In the genomic region with DNA sequence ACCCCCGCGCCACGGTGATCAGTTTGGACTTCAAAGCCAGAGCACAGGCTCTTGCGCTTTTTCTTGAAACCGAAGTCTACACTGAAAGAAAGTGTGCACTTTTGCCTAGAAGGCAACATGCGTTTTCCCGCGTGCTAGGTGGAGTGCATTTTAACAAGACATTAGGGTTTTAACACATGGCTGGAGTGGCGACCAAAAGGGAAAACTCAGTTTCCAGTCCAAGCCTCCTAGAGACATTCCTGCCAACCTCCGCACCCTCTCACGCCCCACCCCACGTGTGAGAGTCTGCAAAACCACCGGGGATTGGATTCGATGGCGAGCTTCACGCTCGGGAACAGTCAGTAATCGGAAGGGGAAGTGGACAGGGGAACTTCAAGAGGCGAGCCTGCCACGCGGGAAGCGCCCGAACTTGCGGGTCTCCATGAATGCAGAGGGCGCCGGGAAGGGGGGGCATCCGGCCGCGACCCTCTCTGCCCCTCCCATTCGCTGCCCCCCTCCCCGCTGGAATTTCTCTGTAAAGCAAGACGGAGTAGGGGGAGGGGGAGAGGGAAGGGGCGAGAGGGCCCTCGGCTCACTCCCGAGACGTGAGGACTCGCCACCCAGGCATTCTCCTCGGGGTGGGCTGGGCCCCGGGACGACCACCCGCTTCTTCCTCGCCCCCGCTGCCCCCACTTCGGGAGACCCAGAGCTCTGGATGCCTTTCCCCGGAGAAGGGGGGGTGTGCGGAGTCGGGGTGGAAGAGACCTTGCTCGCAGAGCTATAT, we compare ENCODE assay signal across 8 cellular contexts. TPM values are rescaled to one million over a fixed set of nuclear protein-coding genes. Genes with fewer than 3 reads are reported as not detected.
A peak's percentile ranks its signal among the peaks of the same experiment; 100 is the strongest.
DNase-seq lines count a peak whose midpoint lies in the region; ATAC-seq and TF ChIP-seq lines count a peak whose summit lies in the region.

No MANE protein-coding gene starts in this region.

- ATAC-seq in HG03135 (IDR thresholded peaks at IDR 0.05; ENCODE audit: unreplicated experiment): no peak
- ATAC-seq in GM21423 (IDR thresholded peaks at IDR 0.05; ENCODE audit: unreplicated experiment): no peak

- no peak overlapping the region for H3K27ac Mint-ChIP-seq in MCF 10A (ENCODE audit: low read depth, unreplicated experiment)

- H3K36me3 Mint-ChIP-seq in MCF 10A (ENCODE audit: insufficient read depth, unreplicated experiment): peaks cover 18% of the 10 kb centered on the region

- intact Hi-C loops in MCF 10A (cut with micrococcal nuclease): no loop called here

- H3K27me3 ChIP-seq in SJCRH30 (no peaks in the 10 kb centered on the region), layer of hippocampus (ENCODE audit: control insufficient read depth, insufficient read depth, low read length) (peaks cover 30% of the 10 kb centered on the region)

- H3K4me3 Mint-ChIP-seq in MCF 10A (ENCODE audit: unreplicated experiment): peak overlapping the region; percentile 79

- H3K4me1 Mint-ChIP-seq in MCF 10A (ENCODE audit: insufficient read depth, unreplicated experiment): peaks cover 12% of the 10 kb centered on the region

- TF ChIP-seq CTCF in GM12875 (IDR thresholded peaks at IDR 0.05; ENCODE audit: borderline replicate concordance, insufficient read depth, low read depth, low read length) (no peak), MCF 10A (IDR thresholded peaks at IDR 0.05; ENCODE audit: unreplicated experiment) (no peak)

- H3K27ac ChIP-seq in SJCRH30: peak overlapping the region; percentile 79
- H3K27ac ChIP-seq in layer of hippocampus (ENCODE audit: low read depth, low read length): peak overlapping the region; percentile 38

- CTCF ChIA-PET in MCF 10A (lab: Yijun Ruan, JAX): interaction anchor here (0.9 to 3.6 kb wide), 3 partner anchors 20 to 387 kb away, joined by 3 to 19 read pairs (median 4); no protein-coding TSS in a partner anchor

- H3K27me3 Mint-ChIP-seq in MCF 10A (ENCODE audit: insufficient read depth, unreplicated experiment): peaks cover 83% of the 10 kb centered on the region

- no peaks in the 10 kb centered on the region for H3K9me3 ChIP-seq in SJCRH30 (replicated peaks)

- no peaks in the 10 kb centered on the region for H3K9me3 Mint-ChIP-seq in MCF 10A (ENCODE audit: unreplicated experiment)

- H3K4me1 ChIP-seq in SJCRH30: peaks cover 6% of the 10 kb centered on the region

- DNase-seq in SJCRH30: peak; percentile 66 to 67
- DNase-seq in MCF 10A (ENCODE audit: unreplicated experiment): no peak
- DNase-seq in stimulated activated CD4-positive, alpha-beta T cell treated with anti-CD3 and anti-CD28 coated beads, Interleukin-4, amount 100 ng/mL, for 1 hour: peak; percentile 58
- no peak for DNase-seq in SHP77 treated with DMSO at 0.1 percent for 48 hours (lab: John Stamatoyannopoulos, UW)

- POLR2A ChIA-PET in MCF 10A (lab: Yijun Ruan, JAX): interaction anchor here (0.7 to 1.1 kb wide), 2 partner anchors 239 to 389 kb away, joined by 3 to 4 read pairs; no protein-coding TSS in a partner anchor

- no TSS peak for BruUV-seq in MCF 10A (replicated peaks; lab: Mats Ljungman, UMichigan)

- H3K36me3 ChIP-seq in SJCRH30: peaks cover 19% of the 10 kb centered on the region

- H3K4me3 ChIP-seq in GM12875 (ENCODE audit: low read depth, low read length) (peak overlapping the region; percentile 55), SJCRH30 (peak overlapping the region; percentile 93)

RNA-seq across cellular contexts. Expression of gene CCND2, which starts 2.7 kb away (rescaled TPM):
- 968 and 987 TPM in 2 replicates for total RNA-seq in SJCRH30 (2014; rRNA removed; shearing (Covaris generic))
- 62.2 and 70.9 TPM in 2 replicates for total RNA-seq in MCF 10A (2022)

RNA-seq across cellular contexts. Expression of gene TIGAR, which starts 50.2 kb away (rescaled TPM):
- total RNA-seq in SJCRH30 (2014; rRNA removed; shearing (Covaris generic)): 18.7 and 21.2 TPM in 2 replicates
- 44.0 and 45.8 TPM in 2 replicates for total RNA-seq in MCF 10A (2022)

Comparison
In these comparisons a context has a peak if more than half of its experiments do, and no peak if none do; other contexts are left out.
1. DNase-seq: peak in SJCRH30 (2 of 2) and stimulated activated CD4-positive, alpha-beta T cell treated with anti-CD3 and anti-CD28 coated beads, Interleukin-4, amount 100 ng/mL, for 1 hour (single experiment); none in MCF 10A (single experiment) and SHP77 treated with DMSO at 0.1 percent for 48 hours (single experiment).
2. RNA of gene CCND2, which starts 2.7 kb away (total RNA-seq): 968 to 987 TPM in SJCRH30; 62.2 to 70.9 TPM in MCF 10A; every median in the first group is over 10 times any median in the second.